In genomic region chr22:38706885-38707180, GRCh38 we compare ENCODE assay signal across 8 cellular contexts. TPM values are rescaled to one million over a fixed set of nuclear protein-coding genes. Genes with fewer than 3 reads are reported as not detected.
DNase-seq lines count a peak whose midpoint lies in the region; ATAC-seq, FAIRE-seq and TF ChIP-seq lines count a peak whose summit lies in the region.

No MANE protein-coding gene starts in this region.

- no peak overlapping the region for H4K12ac ChIP-seq in trophoblast cell (ENCODE audit: low read depth, low read length)

- H2BK120ac ChIP-seq in trophoblast cell (ENCODE audit: insufficient read depth, low read length, poor library complexity), result no peak overlapping the region

- BruUV-seq in Calu3 (replicated peaks; lab: Mats Ljungman, UMichigan), result no TSS peak

- DNase-seq in Calu3 (no peak), Peyer's patch (no peak), trophoblast cell (peak in 1 of 2 donors; percentile 17), NCI-H446 treated with DMSO at 0.1 percent for 48 hours (lab: John Stamatoyannopoulos, UW) (no peak), GM12891 (ENCODE audit: insufficient read length, low spot score) (no peak)

- H3K36me3 ChIP-seq in Peyer's patch (peaks cover 0 to 13% (median 0%) of the 10 kb centered on the region in 3 donors), esophagus (ENCODE audit: control insufficient read depth in 2 of 2, insufficient read depth in 2 of 2, low read length in 1 of 2) (peaks cover 0 to 3% of the 10 kb centered on the region in 2 donors), trophoblast cell (ENCODE audit: control insufficient read depth in 1 of 2, insufficient read depth in 2 of 2, low read length in 2 of 2) (no peaks in the 10 kb centered on the region)

- H3K4me3 Mint-ChIP-seq in Calu3 (ENCODE audit: low read depth, unreplicated experiment), result peak overlapping the region; percentile 90

- H3K27ac ChIP-seq in Peyer's patch, result peak overlapping the region; percentile 98 to 100 (median 99)
- peak overlapping the region; percentile 96 to 97 for H3K27ac ChIP-seq in esophagus (ENCODE audit: low read depth in 2 of 2, low read length in 1 of 2)
- H3K27ac ChIP-seq in trophoblast cell (ENCODE audit: low read depth, low read length), result no peak overlapping the region

- ATAC-seq in GM21447 (IDR thresholded peaks at IDR 0.05; ENCODE audit: unreplicated experiment) (no peak), HG03469 (IDR thresholded peaks at IDR 0.05; ENCODE audit: unreplicated experiment) (no peak)

- 1 to 3% methylated on average over 4 of the region's 4 CpGs for WGBS in esophagus, 2 donors
- no CpG with 5 or more reads among the region's 4 CpGs for WGBS in trophoblast cell (ENCODE audit: extremely low coverage, insufficient coverage, insufficient read length)

- peak overlapping the region; percentile 67 for H3K4ac ChIP-seq in trophoblast cell (ENCODE audit: low read depth, low read length)

- peak overlapping the region; percentile 96 for H3K9ac ChIP-seq in trophoblast cell (ENCODE audit: low read length)

- H3K4me2 ChIP-seq in trophoblast cell (ENCODE audit: low read length), result peak overlapping the region; percentile 98

- H4K91ac ChIP-seq in trophoblast cell (ENCODE audit: low read depth, low read length), result no peak overlapping the region

- no peaks in the 10 kb centered on the region for H3K27me3 Mint-ChIP-seq in Calu3 (ENCODE audit: unreplicated experiment)

- no peak for TF ChIP-seq POLR2A in Peyer's patch (IDR thresholded peaks at IDR 0.05)
- TF ChIP-seq POLR2A in GM12891 (IDR thresholded peaks at IDR 0.05; ENCODE audit: low read depth, low read length), result no peak

- H4K8ac ChIP-seq in trophoblast cell (ENCODE audit: low read depth, low read length), result no peak overlapping the region

- CTCF ChIA-PET in Calu3 (lab: Charles Lee), result interaction anchor here (0.7 to 1.5 kb wide), 2 partner anchors 11 to 13 kb away, joined by 5 to 7 read pairs; no protein-coding TSS in a partner anchor

- no peak overlapping the region for H2AK5ac ChIP-seq in trophoblast cell (ENCODE audit: low read length)

- no peak overlapping the region for H3K14ac ChIP-seq in trophoblast cell (ENCODE audit: low read length)

- H2AFZ ChIP-seq in trophoblast cell (ENCODE audit: insufficient read depth, low read length, poor library complexity), result no peak overlapping the region

- peaks cover 0 to 36% (median 10%) of the 10 kb centered on the region in 4 donors for H3K4me1 ChIP-seq in Peyer's patch
- H3K4me1 ChIP-seq in esophagus (ENCODE audit: control insufficient read depth in 2 of 2, insufficient read depth in 2 of 2, low read length in 1 of 2), result peaks cover 0 to 7% of the 10 kb centered on the region in 2 donors
- peaks cover 3 to 7% of the 10 kb centered on the region in 2 experiments for H3K4me1 ChIP-seq in trophoblast cell (ENCODE audit: control insufficient read depth in 1 of 2, insufficient read depth in 2 of 2, low read length in 2 of 2)

- H3K4me3 ChIP-seq in Peyer's patch, result peak overlapping the region; percentile 96 to 99 (median 98)
- peak overlapping the region; percentile 86 to 97 for H3K4me3 ChIP-seq in esophagus (ENCODE audit: low read depth in 1 of 2, low read length in 2 of 2)
- H3K4me3 ChIP-seq in trophoblast cell (ENCODE audit: low read depth, low read length), result peak overlapping the region; percentile 98

- peaks cover 6% of the 10 kb centered on the region for H3K79me2 ChIP-seq in trophoblast cell (ENCODE audit: control insufficient read depth, insufficient read depth, low read length, poor library complexity)

- H3K27me3 ChIP-seq in Peyer's patch (no peaks in the 10 kb centered on the region), esophagus (ENCODE audit: control insufficient read depth in 1 of 2, insufficient read depth in 2 of 2, low read length in 2 of 2) (no peaks in the 10 kb centered on the region), trophoblast cell (ENCODE audit: insufficient read depth, low read length) (no peaks in the 10 kb centered on the region)

- peaks cover 51% of the 10 kb centered on the region for H3K36me3 Mint-ChIP-seq in Calu3 (ENCODE audit: insufficient read depth, unreplicated experiment)

- peaks cover 6% of the 10 kb centered on the region for H3K79me1 ChIP-seq in trophoblast cell (ENCODE audit: low read length)

- H3K27ac Mint-ChIP-seq in Calu3 (ENCODE audit: unreplicated experiment), result peak overlapping the region; percentile 84

- H3K9me3 ChIP-seq in Peyer's patch (no peaks in the 10 kb centered on the region), esophagus (ENCODE audit: control insufficient read depth in 2 of 2, insufficient read depth in 1 of 2, low read depth in 1 of 2, low read length in 1 of 2) (no peaks in the 10 kb centered on the region), trophoblast cell (ENCODE audit: insufficient read depth, low read depth, low read length) (no peaks in the 10 kb centered on the region)

- H3K18ac ChIP-seq in trophoblast cell (ENCODE audit: low read length), result no peak overlapping the region

- peaks cover 44% of the 10 kb centered on the region for H3K4me1 Mint-ChIP-seq in Calu3 (ENCODE audit: low read depth, unreplicated experiment)

- no peak overlapping the region for H2BK12ac ChIP-seq in trophoblast cell (ENCODE audit: low read length)

- peak overlapping the region; percentile 27 for H3K23ac ChIP-seq in trophoblast cell (ENCODE audit: low read length)

- intact Hi-C loops in Calu3 (cut with micrococcal nuclease; ENCODE audit: unreplicated experiment), result loop anchor here (5.0 kb wide), 1 partner anchor 45 kb away; no protein-coding TSS in a partner anchor

- H2BK5ac ChIP-seq in trophoblast cell (ENCODE audit: low read depth, low read length, poor library complexity), result no peak overlapping the region

- no peaks in the 10 kb centered on the region for H3K9me3 Mint-ChIP-seq in Calu3 (ENCODE audit: low read depth, unreplicated experiment)

- TF ChIP-seq CTCF in Calu3 (IDR thresholded peaks at IDR 0.05; ENCODE audit: unreplicated experiment), result no peak
- no peak for TF ChIP-seq CTCF in Peyer's patch (IDR thresholded peaks at IDR 0.05)

- no peak for FAIRE-seq in GM12891 (lab: Jason Lieb, UNC)

TF ChIP-seq in GM12891, 5 proteins besides CTCF, POLR2A, EP300 and RAD21:
- TF ChIP-seq TAF1 (IDR thresholded peaks at IDR 0.05; ENCODE audit: low read depth, low read length) (no peak), POLR2AphosphoS5 (IDR thresholded peaks at IDR 0.05; ENCODE audit: low read depth, low read length) (no peak), PAX5 (IDR thresholded peaks at IDR 0.05; ENCODE audit: insufficient read depth, low read length, severe bottlenecking) (no peak), POU2F2 (IDR thresholded peaks at IDR 0.05; ENCODE audit: low read depth, low read length) (no peak)

RNA-seq across cellular contexts. Expression of gene GTPBP1, which starts 1.1 kb away (rescaled TPM):
- total RNA-seq in Calu3 (2022) (79.1 and 91.4 TPM in 2 replicates), Peyer's patch (100 to 1,000 TPM in 3 of 4 donors, 10 to 100 TPM in 1; 72.5 to 182 (median 131) TPM)
- polyA plus RNA-seq in esophagus, result 10 to 100 TPM; 12.5 to 19.4 TPM
- 21.0 and 21.1 TPM in 2 replicates for polyA plus RNA-seq in trophoblast cell (2013)
- polyA plus RNA-seq in GM12891 (2012; ENCODE audit: low read depth, missing spikeins), result 26.0 TPM

RNA-seq across cellular contexts. Expression of gene JOSD1, which starts 6.1 kb away (rescaled TPM):
- total RNA-seq in Calu3 (2022) (58.5 and 70.0 TPM in 2 replicates), Peyer's patch (100 to 1,000 TPM in 3 of 4 donors, 10 to 100 TPM in 1; 77.6 to 156 (median 121) TPM)
- polyA plus RNA-seq in esophagus, result 10 to 100 TPM in 1 of 2 donors, 1 to 10 TPM in 1; 9.2 to 16.5 TPM
- polyA plus RNA-seq in trophoblast cell (2013), result 26.0 and 27.0 TPM in 2 replicates
- polyA plus RNA-seq in GM12891 (2012; ENCODE audit: low read depth, missing spikeins), result 30.2 TPM

RNA-seq across cellular contexts. Expression of gene TOMM22, which starts 25.1 kb away (rescaled TPM):
- total RNA-seq in Calu3 (2022) (94.6 and 105 TPM in 2 replicates), Peyer's patch (10 to 100 TPM; 19.6 to 35.5 (median 28.9) TPM)
- 10 to 100 TPM; 14.4 to 41.1 TPM for polyA plus RNA-seq in esophagus
- polyA plus RNA-seq in trophoblast cell (2013), result 46.2 and 47.0 TPM in 2 replicates
- polyA plus RNA-seq in GM12891 (2012; ENCODE audit: low read depth, missing spikeins), result 74.5 TPM

RNA-seq across cellular contexts. Expression of gene SUN2, which starts 49.0 kb away (rescaled TPM):
- total RNA-seq in Calu3 (2022) (50.7 and 66.3 TPM in 2 replicates), Peyer's patch (100 to 1,000 TPM; 171 to 291 (median 248) TPM)
- 10 to 100 TPM; 61.7 to 70.1 TPM for polyA plus RNA-seq in esophagus
- polyA plus RNA-seq in trophoblast cell (2013), result 40.8 and 42.4 TPM in 2 replicates
- polyA plus RNA-seq in GM12891 (2012; ENCODE audit: low read depth, missing spikeins), result 42.1 TPM

RNA-seq across cellular contexts. Expression of gene CBY1, which starts 50.4 kb away (rescaled TPM):
- total RNA-seq in Calu3 (2022) (40.9 and 42.7 TPM in 2 replicates), Peyer's patch (10 to 100 TPM in 2 of 4 donors, 1 to 10 TPM in 2; 6.6 to 19.5 (median 12.3) TPM)
- 10 to 100 TPM; 24.1 to 28.9 TPM for polyA plus RNA-seq in esophagus
- polyA plus RNA-seq in trophoblast cell (2013), result 28.4 and 29.0 TPM in 2 replicates
- polyA plus RNA-seq in GM12891 (2012; ENCODE audit: low read depth, missing spikeins), result 6.9 TPM
